Comparison of ENCODE assay signal across 8 cellular contexts in genomic region chr7:77797734-77798393, GRCh38. TPM values are rescaled to one million over a fixed set of nuclear protein-coding genes. Genes with fewer than 3 reads are reported as not detected.
DNase-seq lines count a peak whose midpoint lies in the region; ATAC-seq and TF ChIP-seq lines count a peak whose summit lies in the region.

No MANE protein-coding gene starts in this region.

- ATAC-seq in GM21360 (IDR thresholded peaks at IDR 0.05; ENCODE audit: unreplicated experiment) (peak; percentile 31), HG03460 (IDR thresholded peaks at IDR 0.05; ENCODE audit: unreplicated experiment) (peak; percentile 23)
- peak; percentile 43 for ATAC-seq in activated naive CD8-positive, alpha-beta T cell treated with anti-CD3 and anti-CD28 coated beads, Interleukin-2, amount 10 ng/mL, durations not matched to agents 7 days and 5 days (ENCODE audit: low read depth)

- H3K36me3 Mint-ChIP-seq in activated naive CD8-positive, alpha-beta T cell treated with anti-CD3 and anti-CD28 coated beads, Interleukin-2, amount 10 ng/mL, durations not matched to agents 7 days and 5 days = peaks cover 22% of the 10 kb centered on the region

- H3K9me3 Mint-ChIP-seq in activated naive CD8-positive, alpha-beta T cell treated with anti-CD3 and anti-CD28 coated beads, Interleukin-2, amount 10 ng/mL, durations not matched to agents 7 days and 5 days = no peaks in the 10 kb centered on the region

- H3K27ac Mint-ChIP-seq in activated naive CD8-positive, alpha-beta T cell treated with anti-CD3 and anti-CD28 coated beads, Interleukin-2, amount 10 ng/mL, durations not matched to agents 7 days and 5 days = peak overlapping the region; percentile 94

- no peaks in the 10 kb centered on the region for H3K9me3 ChIP-seq in iPS-18a (ENCODE audit: control insufficient read depth, low read depth, low read length)

- POLR2A ChIA-PET in activated naive CD8-positive, alpha-beta T cell treated with anti-CD3 and anti-CD28 coated beads, Interleukin-2, amount 10 ng/mL, durations not matched to agents 7 days and 5 days (lab: Charles Lee) = interaction anchor here (0.6 to 1.7 kb wide), 5 partner anchors 36 to 111 kb away, joined by 3 to 9 read pairs (median 5); partner anchors contain the start of gene RSBN1L

- peaks cover 6% of the 10 kb centered on the region for H3K4me1 ChIP-seq in iPS-18a (ENCODE audit: control insufficient read depth, low read depth, low read length)

- H3K4me3 ChIP-seq in GM06990 (replicated peaks; ENCODE audit: low read depth, low read length) (peak overlapping the region; percentile 99), iPS-18a (ENCODE audit: low read length) (peak overlapping the region; percentile 72)

- H3K27ac ChIP-seq in iPS-18a (ENCODE audit: low read length) = no peak overlapping the region

- no peaks in the 10 kb centered on the region for H3K27me3 Mint-ChIP-seq in activated naive CD8-positive, alpha-beta T cell treated with anti-CD3 and anti-CD28 coated beads, Interleukin-2, amount 10 ng/mL, durations not matched to agents 7 days and 5 days

- H3K4me3 Mint-ChIP-seq in activated naive CD8-positive, alpha-beta T cell treated with anti-CD3 and anti-CD28 coated beads, Interleukin-2, amount 10 ng/mL, durations not matched to agents 7 days and 5 days = peak overlapping the region; percentile 94

- DNase-seq in GM06990 (ENCODE audit: extremely low read depth, insufficient read length) (no peak), smooth muscle cell of the brain vasculature (ENCODE audit: low read depth, low spot score) (peak; percentile 3), AML-193 (lab: John Stamatoyannopoulos, UW) (no peak), NCI-H2081 treated with DMSO at 0.1 percent for 48 hours (lab: John Stamatoyannopoulos, UW) (no peak)
- no peak for DNase-seq in activated naive CD8-positive, alpha-beta T cell treated with anti-CD3 and anti-CD28 coated beads, Interleukin-2, amount 10 ng/mL, durations not matched to agents 7 days and 5 days

- no peak for TF ChIP-seq CTCF in GM06990 (IDR thresholded peaks at IDR 0.05; ENCODE audit: insufficient read depth, low read length, poor library complexity, severe bottlenecking)

- H3K27me3 ChIP-seq in GM06990 (replicated peaks; ENCODE audit: control insufficient read depth, insufficient read depth, low read length) (no peaks in the 10 kb centered on the region), iPS-18a (ENCODE audit: control insufficient read depth, insufficient read depth, low read length) (no peaks in the 10 kb centered on the region)

- H3K4me1 Mint-ChIP-seq in activated naive CD8-positive, alpha-beta T cell treated with anti-CD3 and anti-CD28 coated beads, Interleukin-2, amount 10 ng/mL, durations not matched to agents 7 days and 5 days = peaks cover 42% of the 10 kb centered on the region

- peak overlapping the region; percentile 72 for H3K9ac ChIP-seq in iPS-18a (ENCODE audit: low read length)

- H3K36me3 ChIP-seq in GM06990 (ENCODE audit: control insufficient read depth, insufficient read depth, low read length) = no peaks in the 10 kb centered on the region
- peaks cover 5% of the 10 kb centered on the region for H3K36me3 ChIP-seq in iPS-18a (ENCODE audit: control insufficient read depth, low read depth, low read length)

RNA-seq across cellular contexts. Expression of gene TMEM60, which starts 0.4 kb away (rescaled TPM):
- total RNA-seq in activated naive CD8-positive, alpha-beta T cell treated with anti-CD3 and anti-CD28 coated beads, Interleukin-2, amount 10 ng/mL, durations not matched to agents 7 days and 5 days = 10 to 100 TPM; 15.4 to 15.9 TPM

RNA-seq across cellular contexts. Expression of gene PHTF2, which starts 0.7 kb away (rescaled TPM):
- total RNA-seq in activated naive CD8-positive, alpha-beta T cell treated with anti-CD3 and anti-CD28 coated beads, Interleukin-2, amount 10 ng/mL, durations not matched to agents 7 days and 5 days = 10 to 100 TPM; 33.3 to 33.6 TPM
